Comparison of ENCODE assay signal across 8 cellular contexts in the genomic region with DNA sequence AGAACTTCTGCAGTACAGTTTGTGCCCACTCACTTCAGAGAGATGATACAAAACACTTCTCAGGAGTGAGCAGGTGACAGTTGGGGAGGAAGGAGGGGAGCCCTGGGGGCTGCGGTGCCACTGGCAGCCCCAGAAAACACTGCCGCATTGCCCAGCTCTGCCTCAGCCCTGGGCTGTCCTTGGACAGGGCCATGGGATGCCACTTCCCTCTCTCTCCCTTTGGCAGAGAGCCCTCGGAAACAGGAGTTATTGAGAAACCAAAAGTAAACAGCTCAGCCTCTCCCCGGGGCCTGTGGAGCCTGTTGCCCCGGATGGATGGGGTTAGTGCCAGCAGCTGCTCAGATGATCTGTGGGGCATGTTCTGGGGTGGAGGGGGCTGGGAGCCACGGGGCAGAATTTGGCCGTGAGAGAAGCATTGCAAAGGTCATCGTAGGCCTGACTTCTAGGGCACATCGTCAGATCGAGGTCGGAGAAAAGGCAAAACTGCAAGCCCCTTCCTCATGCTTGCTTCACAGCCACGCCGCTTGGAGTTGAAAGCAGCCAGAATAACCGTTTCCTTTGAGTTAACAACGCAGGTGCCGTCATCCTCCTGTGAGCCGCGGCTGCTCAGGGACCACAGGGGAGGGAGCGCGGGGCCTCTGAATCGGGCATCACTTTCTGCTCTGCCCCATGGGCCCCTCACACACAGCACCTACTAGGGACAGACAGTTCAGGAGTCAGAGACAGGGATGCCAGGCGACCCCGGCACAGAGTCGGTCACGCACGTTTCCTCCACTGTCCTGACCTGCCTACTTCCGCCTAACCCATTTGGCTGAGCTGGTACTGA.
DNase-seq lines count a peak whose midpoint lies in the region; ATAC-seq and TF ChIP-seq lines count a peak whose summit lies in the region.

No MANE protein-coding gene starts in this region.

- H3F3A ChIP-seq in PC-3 (ENCODE audit: low read length, unreplicated experiment): no peaks in the 10 kb centered on the region

- no peaks in the 10 kb centered on the region for H3K36me3 Mint-ChIP-seq in activated naive CD4-positive, alpha-beta T cell treated with anti-CD3 and anti-CD28 coated beads, Interleukin-2, amount 10 ng/mL, durations not matched to agents 7 days and 5 days

- H3K4me1 Mint-ChIP-seq in activated naive CD4-positive, alpha-beta T cell treated with anti-CD3 and anti-CD28 coated beads, Interleukin-2, amount 10 ng/mL, durations not matched to agents 7 days and 5 days: peaks cover 23% of the 10 kb centered on the region

- H3K4me2 ChIP-seq in PC-3 (ENCODE audit: low read length): peak overlapping the region; percentile 78

- no peaks in the 10 kb centered on the region for H3K9me3 Mint-ChIP-seq in activated naive CD4-positive, alpha-beta T cell treated with anti-CD3 and anti-CD28 coated beads, Interleukin-2, amount 10 ng/mL, durations not matched to agents 7 days and 5 days

- H3K27ac ChIP-seq in PC-3 (ENCODE audit: low read length): peak overlapping the region; percentile 61
- H3K27ac ChIP-seq in left ventricle myocardium inferior (replicated peaks): peak overlapping the region; percentile 69
- peak overlapping the region; percentile 67 to 88 (median 80) for H3K27ac ChIP-seq in spleen

- peaks cover 12% of the 10 kb centered on the region for H3K4me1 ChIP-seq in PC-3 (ENCODE audit: insufficient read depth, low read length)
- H3K4me1 ChIP-seq in left ventricle myocardium inferior: peaks cover 16% of the 10 kb centered on the region
- peaks cover 11 to 32% (median 22%) of the 10 kb centered on the region in 6 donors for H3K4me1 ChIP-seq in spleen

- ATAC-seq in HG03342 (IDR thresholded peaks at IDR 0.05; ENCODE audit: unreplicated experiment) (peak; percentile 76), PC-3 (peak; percentile 99)

- CTCF ChIA-PET in PC-3 (lab: Charles Lee): interaction anchor here (1.0 kb wide), 1 partner anchor 50 kb away, joined by 4 read pairs; no protein-coding TSS in a partner anchor
- CTCF ChIA-PET in activated naive CD4-positive, alpha-beta T cell treated with anti-CD3 and anti-CD28 coated beads, Interleukin-2, amount 10 ng/mL, durations not matched to agents 7 days and 5 days (lab: Charles Lee): interaction anchor here (0.6 to 1.5 kb wide), 2 partner anchors 51 to 104 kb away, joined by 4 to 6 read pairs; no protein-coding TSS in a partner anchor

- no peaks in the 10 kb centered on the region for H3K36me3 ChIP-seq in PC-3 (ENCODE audit: low read depth, low read length)
- H3K36me3 ChIP-seq in left ventricle myocardium inferior: no peaks in the 10 kb centered on the region
- no peaks in the 10 kb centered on the region for H3K36me3 ChIP-seq in spleen

- H3K9ac ChIP-seq in PC-3 (ENCODE audit: low read length): peak overlapping the region; percentile 35

- H3K4me3 Mint-ChIP-seq in activated naive CD4-positive, alpha-beta T cell treated with anti-CD3 and anti-CD28 coated beads, Interleukin-2, amount 10 ng/mL, durations not matched to agents 7 days and 5 days: peak overlapping the region; percentile 74

- DNase-seq in AG09319 (ENCODE audit: extremely low read depth, low read depth) (peak; percentile 47), PC-3 (peak; percentile 84), left ventricle myocardium inferior (peak; percentile 60), spleen (peak; percentile 85), SK-N-DZ (ENCODE audit: low spot score) (no peak)
- peak; percentile 77 for DNase-seq in activated naive CD4-positive, alpha-beta T cell treated with anti-CD3 and anti-CD28 coated beads, Interleukin-2, amount 10 ng/mL, durations not matched to agents 7 days and 5 days

- H2AFZ ChIP-seq in PC-3 (ENCODE audit: low read length): peak overlapping the region; percentile 66

- H3K27me3 ChIP-seq in PC-3 (ENCODE audit: low read length) (no peaks in the 10 kb centered on the region), left ventricle myocardium inferior (ENCODE audit: low read depth) (no peaks in the 10 kb centered on the region), spleen (replicated peaks in 1 of 7) (no peaks in the 10 kb centered on the region)

- intact Hi-C loops in PC-3 (cut with micrococcal nuclease): no loop called here
- intact Hi-C loops in left ventricle myocardium inferior (cut with micrococcal nuclease): no loop called here
- intact Hi-C loops in spleen (cut with DNase I; ENCODE audit: low total_unique reads): no loop called here

- no peaks in the 10 kb centered on the region for H4K20me1 ChIP-seq in PC-3 (ENCODE audit: low read length)

- TF ChIP-seq CTCF in AG09319 (IDR thresholded peaks at IDR 0.05; ENCODE audit: low read depth, low read length) (no peak), PC-3 (conservative IDR thresholded peaks at IDR 0.05; ENCODE audit: low read depth, low read length) (no peak), left ventricle myocardium inferior (IDR thresholded peaks at IDR 0.05; ENCODE audit: borderline replicate concordance) (no peak), spleen (IDR thresholded peaks at IDR 0.05 in 8 of 11, conservative IDR thresholded peaks at IDR 0.05 in 3 of 11) (no peak)

- peak overlapping the region; percentile 98 for H3K27ac Mint-ChIP-seq in activated naive CD4-positive, alpha-beta T cell treated with anti-CD3 and anti-CD28 coated beads, Interleukin-2, amount 10 ng/mL, durations not matched to agents 7 days and 5 days

- 10 to 20% (median 15%) methylated on average over 27 of the region's 27 CpGs for WGBS in spleen, 5 donors

- H3K27me3 Mint-ChIP-seq in activated naive CD4-positive, alpha-beta T cell treated with anti-CD3 and anti-CD28 coated beads, Interleukin-2, amount 10 ng/mL, durations not matched to agents 7 days and 5 days: peaks cover 6% of the 10 kb centered on the region

- H3K9me2 ChIP-seq in PC-3 (replicated peaks; ENCODE audit: low read length): no peaks in the 10 kb centered on the region

- in situ Hi-C loops in GM18951 (cut with MboI; ENCODE audit: low sequenced_read_pairs, unreplicated experiment): no loop called here

- POLR2A ChIA-PET in PC-3 (lab: Charles Lee; ENCODE audit: unreplicated experiment): no interaction called here

- H3K79me2 ChIP-seq in PC-3 (ENCODE audit: low read length): no peaks in the 10 kb centered on the region

- TF ChIP-seq POLR2A in GM18951 (IDR thresholded peaks at IDR 0.05; ENCODE audit: extremely low read depth, insufficient read depth, insufficient read length) (peak; percentile 48), spleen (IDR thresholded peaks at IDR 0.05) (no peak)

- H3K4me3 ChIP-seq in PC-3 (ENCODE audit: low read length) (peak overlapping the region; percentile 59), left ventricle myocardium inferior (peak overlapping the region; percentile 36), spleen (peak overlapping the region in 7 of 8 donors; percentile 14 to 65 (median 23))

- H3K9me3 ChIP-seq in PC-3 (ENCODE audit: low read length): no peaks in the 10 kb centered on the region
- H3K9me3 ChIP-seq in left ventricle myocardium inferior (replicated peaks): no peaks in the 10 kb centered on the region
- no peaks in the 10 kb centered on the region for H3K9me3 ChIP-seq in spleen

- no TSS peak for BruUV-seq in PC-3 (replicated peaks; lab: Mats Ljungman, UMichigan)
